In the genomic region with DNA sequence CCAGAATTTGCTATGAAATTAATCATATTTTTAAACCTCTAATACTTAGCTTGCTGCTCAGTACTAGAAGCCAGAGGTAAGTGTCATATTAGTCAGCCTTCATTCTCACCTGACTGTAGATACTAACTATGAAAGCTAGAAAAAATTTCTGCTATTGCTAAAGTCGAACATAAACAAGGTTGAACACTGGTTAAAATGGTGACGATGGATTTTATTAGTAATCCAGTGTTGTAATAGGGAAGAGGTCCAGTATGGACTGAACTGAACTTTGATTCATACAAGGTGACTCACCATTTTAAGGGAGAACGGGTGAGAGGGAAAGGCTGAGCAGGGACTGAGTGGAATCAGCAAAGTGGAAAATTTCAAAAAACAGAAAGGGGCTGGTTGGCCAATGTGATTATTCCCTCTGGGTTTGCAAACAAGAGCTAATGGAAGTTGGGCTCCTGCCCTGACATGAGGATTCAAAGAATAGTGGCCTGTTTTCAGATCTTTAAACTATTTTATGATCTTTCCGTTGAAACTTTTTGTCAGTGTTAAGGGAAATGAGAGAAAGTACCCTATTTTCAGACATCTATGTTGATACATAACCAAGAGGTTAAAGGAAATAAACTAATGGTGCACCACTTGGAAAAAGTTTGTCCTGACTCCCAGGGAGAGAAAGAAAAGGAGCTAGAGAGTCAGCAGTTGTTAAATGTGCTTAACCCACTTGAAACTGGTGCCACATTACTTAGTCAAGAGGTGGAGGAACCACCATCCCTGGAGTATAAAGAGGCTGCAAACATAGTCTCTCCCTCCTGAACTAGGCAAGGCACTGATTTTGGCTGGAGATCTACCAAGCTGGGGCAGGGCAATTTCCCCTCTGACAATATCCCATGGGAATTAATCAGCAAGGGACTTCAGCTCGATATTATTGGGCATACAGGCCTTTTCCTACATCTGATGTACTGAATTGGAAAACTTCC, we compare ENCODE assay signal across 11 cellular contexts. TPM values are rescaled to one million over a fixed set of nuclear protein-coding genes. Genes with fewer than 3 reads are reported as not detected.
DNase-seq lines count a peak whose midpoint lies in the region; ATAC-seq and TF ChIP-seq lines count a peak whose summit lies in the region.
"Had no signal": no experiment of that assay in that cellular context is flagged by ENCODE, and none has a peak within 500 bp of the region (broad histone marks: within the 10 kb centered on the region; RNA-seq: fewer than 3 reads in every experiment).

No MANE protein-coding gene starts in this region.

- 41 to 68% methylated on average over 5 of the region's 5 CpGs for WGBS in sigmoid colon, 2 donors

- peak in 1 of 4 donors; percentile 55 for TF ChIP-seq EP300 in sigmoid colon (IDR thresholded peaks at IDR 0.05)

- no peak for TF ChIP-seq CTCF in sigmoid colon (IDR thresholded peaks at IDR 0.05)

- H3K4me3 ChIP-seq in adipocyte (ENCODE audit: low read length) (peak overlapping the region; percentile 72), sigmoid colon (no peak overlapping the region), HAP-1 (no peak overlapping the region)

- TF ChIP-seq POLR2A in sigmoid colon (IDR thresholded peaks at IDR 0.05), result no peak

- no peaks in the 10 kb centered on the region for H3K9me3 ChIP-seq in adipocyte (ENCODE audit: control insufficient read depth, low read length)
- H3K9me3 ChIP-seq in sigmoid colon, result no peaks in the 10 kb centered on the region
- H3K9me3 ChIP-seq in HAP-1, result no peaks in the 10 kb centered on the region

- intact Hi-C loops in sigmoid colon (cut with DNase I), result no loop called here

- no peak for ATAC-seq in HG03520 (IDR thresholded peaks at IDR 0.05; ENCODE audit: unreplicated experiment)

- peak overlapping the region; percentile 89 for H3K9ac ChIP-seq in adipocyte (ENCODE audit: low read length)

- DNase-seq in EL (peak; percentile 86), adipocyte (ENCODE audit: low read depth) (peak; percentile 90), globus pallidus (ENCODE audit: low spot score) (peak; percentile 21), sigmoid colon (peak; percentile 84), D341Med (ENCODE audit: low spot score) (no peak), HAP-1 (ENCODE audit: low spot score in 2 of 2) (no peak)
- no peak for DNase-seq in effector CD8-positive, alpha-beta T cell (lab: John Stamatoyannopoulos, UW)
- DNase-seq: activated CD4-positive, alpha-beta T cell treated with anti-CD3 and anti-CD28 coated beads, Interleukin-2, amount 50 U/mL, for 48 hours; H9; NCI-H2227 treated with DMSO at 0.1 percent for 48 hours had no signal

- H3K27me3 ChIP-seq in adipocyte (replicated peaks; ENCODE audit: control insufficient read depth, insufficient read depth, low read length) (no peaks in the 10 kb centered on the region), sigmoid colon (no peaks in the 10 kb centered on the region), HAP-1 (ENCODE audit: low read depth) (no peaks in the 10 kb centered on the region)

- H3K27ac ChIP-seq in sigmoid colon, result peak overlapping the region; percentile 65 to 80 (median 70)

- H3K36me3 ChIP-seq in adipocyte (ENCODE audit: control insufficient read depth, insufficient read depth, low read length, severe bottlenecking) (no peaks in the 10 kb centered on the region), sigmoid colon (no peaks in the 10 kb centered on the region), HAP-1 (replicated peaks) (no peaks in the 10 kb centered on the region)

- in situ Hi-C loops in HAP-1 (cut with MboI; ENCODE audit: low sequenced_read_pairs), result no loop called here

- H3K4me1 ChIP-seq in adipocyte (ENCODE audit: control insufficient read depth, insufficient read depth, low read length) (peaks cover 87% of the 10 kb centered on the region), sigmoid colon (peaks cover 0 to 68% (median 60%) of the 10 kb centered on the region in 4 donors), HAP-1 (peaks cover 49% of the 10 kb centered on the region)

RNA-seq across cellular contexts. Expression of a gene that starts 15.3 kb away (rescaled TPM):
- total RNA-seq in sigmoid colon, result 10 to 100 TPM; 14.6 to 36.7 (median 26.1) TPM
- polyA plus RNA-seq in sigmoid colon, result 10 to 100 TPM in 2 of 3 donors, 1 to 10 TPM in 1; 6.0 to 27.6 (median 22.5) TPM

RNA-seq across cellular contexts. Expression of a gene that starts 55.7 kb away (rescaled TPM):
- 10 to 100 TPM in 1 of 4 donors, 1 to 10 TPM in 3; 3.5 to 13.0 (median 6.8) TPM for total RNA-seq in sigmoid colon
- polyA plus RNA-seq in sigmoid colon, result 100 to 1,000 TPM in 1 of 3 donors, 10 to 100 TPM in 2; 40.0 to 101 (median 52.3) TPM

Comparison
In these comparisons a context has a peak if more than half of its experiments do, and no peak if none do; other contexts are left out.
1. DNase-seq: peak in EL (single experiment), adipocyte (single experiment), globus pallidus (single experiment) and sigmoid colon (single experiment); none in D341Med (single experiment), effector CD8-positive, alpha-beta T cell (single experiment) and HAP-1 (0 of 2).